ENCODE assay signal across 1 cellular context in genomic region chr14:91387996-91388395, GRCh38.
TF ChIP-seq lines count a peak whose summit lies in the region.

No MANE protein-coding gene starts in this region.

TF ChIP-seq in GM23338, 12 proteins besides CTCF, POLR2A, EP300 and RAD21:
- TF ChIP-seq ZNF462 (CRISPR knock-in tag; IDR thresholded peaks at IDR 0.05) (no peak), NANOG (IDR thresholded peaks at IDR 0.05; ENCODE audit: borderline replicate concordance) (no peak), REST (IDR thresholded peaks at IDR 0.05; ENCODE audit: unreplicated experiment) (no peak), STAT1 (IDR thresholded peaks at IDR 0.05; ENCODE audit: unreplicated experiment) (no peak), JUNB (IDR thresholded peaks at IDR 0.05; ENCODE audit: unreplicated experiment) (no peak), EZH2 (IDR thresholded peaks at IDR 0.05; ENCODE audit: low read depth, unreplicated experiment) (no peak), POLR2AphosphoS5 (IDR thresholded peaks at IDR 0.05; ENCODE audit: low read depth) (no peak), ZNF331 (CRISPR knock-in tag; IDR thresholded peaks at IDR 0.05; ENCODE audit: low read depth) (no peak), ETS1 (IDR thresholded peaks at IDR 0.05) (no peak), CREB1 (CRISPR knock-in tag; IDR thresholded peaks at IDR 0.05; ENCODE audit: low read depth) (no peak), ZNF114 (CRISPR knock-in tag; IDR thresholded peaks at IDR 0.05) (no peak), EZH2phosphoT487 (IDR thresholded peaks at IDR 0.05; ENCODE audit: unreplicated experiment) (no peak)
